In the genomic region with DNA sequence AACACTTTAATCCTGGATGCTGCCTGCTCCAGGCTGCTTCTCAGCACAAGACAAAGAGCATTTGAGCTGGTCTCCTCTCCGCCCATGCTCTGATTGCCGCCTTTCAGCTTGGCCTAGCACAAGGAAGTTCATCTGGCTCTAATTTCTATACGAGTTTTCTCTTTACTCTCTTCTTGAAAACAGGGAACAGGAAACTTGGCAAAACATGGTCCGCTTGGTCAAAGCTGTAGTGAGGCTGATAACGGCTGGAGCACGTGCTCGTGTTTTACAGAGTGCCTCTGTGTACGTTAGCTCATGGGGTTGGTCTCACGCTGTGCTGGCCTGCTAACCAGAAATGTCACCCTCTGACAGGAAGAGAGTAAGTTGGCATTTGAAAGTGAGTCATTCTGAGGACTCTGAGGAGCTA, we compare ENCODE assay signal across 9 cellular contexts.
DNase-seq lines count a peak whose midpoint lies in the region; ATAC-seq and TF ChIP-seq lines count a peak whose summit lies in the region.
"Had no signal": no experiment of that assay in that cellular context is flagged by ENCODE, and none has a peak within 500 bp of the region (broad histone marks: within the 10 kb centered on the region; RNA-seq: fewer than 3 reads in every experiment).

No MANE protein-coding gene starts in this region.

- H3K4me3 ChIP-seq in HUES6 (ENCODE audit: low read depth, low read length) (no peak overlapping the region), choroid plexus epithelial cell (ENCODE audit: low read depth, low read length) (no peak overlapping the region)
- H3K4me3 ChIP-seq: body of pancreas had no signal

- H3K9me3 Mint-ChIP-seq in stimulated activated naive CD8-positive, alpha-beta T cell treated with anti-CD3 and anti-CD28 coated beads, Interleukin-15, amount 100 ng/mL, for 72 hours = no peaks in the 10 kb centered on the region

- TF ChIP-seq CTCF in choroid plexus epithelial cell (conservative IDR thresholded peaks at IDR 0.05; ENCODE audit: low read depth, low read length) = no peak

- peaks cover 15% of the 10 kb centered on the region for H3K4me1 ChIP-seq in HUES6 (ENCODE audit: control insufficient read depth, insufficient read depth, low read length)
- H3K4me1 ChIP-seq: body of pancreas had no signal

- peaks cover 27% of the 10 kb centered on the region for H3K4me1 Mint-ChIP-seq in stimulated activated naive CD8-positive, alpha-beta T cell treated with anti-CD3 and anti-CD28 coated beads, Interleukin-15, amount 100 ng/mL, for 72 hours

- peak overlapping the region; percentile 29 for H3K9ac ChIP-seq in HUES6 (ENCODE audit: low read length)

- DNase-seq in choroid plexus epithelial cell (ENCODE audit: low read depth) (peak; percentile 97), inferior parietal cortex (ENCODE audit: extremely low spot score) (no peak)
- DNase-seq in stimulated activated naive CD8-positive, alpha-beta T cell treated with anti-CD3 and anti-CD28 coated beads, Interleukin-15, amount 100 ng/mL, for 72 hours = no peak

- peak overlapping the region in 1 of 2 donors; percentile 87 for H3K27ac Mint-ChIP-seq in stimulated activated naive CD8-positive, alpha-beta T cell treated with anti-CD3 and anti-CD28 coated beads, Interleukin-15, amount 100 ng/mL, for 72 hours

- no peaks in the 10 kb centered on the region for H3K27me3 Mint-ChIP-seq in stimulated activated naive CD8-positive, alpha-beta T cell treated with anti-CD3 and anti-CD28 coated beads, Interleukin-15, amount 100 ng/mL, for 72 hours

- H3K27ac ChIP-seq in HUES6 (ENCODE audit: low read depth, low read length) = peak overlapping the region; percentile 5; the same call in 1 of the 2 replicates
- peak overlapping the region; percentile 1 for H3K27ac ChIP-seq in layer of hippocampus (ENCODE audit: low read depth, low read length)
- H3K27ac ChIP-seq: body of pancreas had no signal

- H3K9me3 ChIP-seq in HUES6 (ENCODE audit: control insufficient read depth, insufficient read depth, low read depth, low read length) = no peaks in the 10 kb centered on the region
- H3K9me3 ChIP-seq: body of pancreas had no signal

- H3K4me3 Mint-ChIP-seq in stimulated activated naive CD8-positive, alpha-beta T cell treated with anti-CD3 and anti-CD28 coated beads, Interleukin-15, amount 100 ng/mL, for 72 hours = peak overlapping the region in 1 of 2 donors; percentile 33

- peak; percentile 78 for ATAC-seq in stimulated activated naive CD8-positive, alpha-beta T cell treated with anti-CD3 and anti-CD28 coated beads, Interleukin-15, amount 100 ng/mL, for 72 hours
- ATAC-seq in GM21786 (IDR thresholded peaks at IDR 0.05; ENCODE audit: unreplicated experiment) (no peak), HG03175 (IDR thresholded peaks at IDR 0.05; ENCODE audit: unreplicated experiment) (no peak), GM18498 (IDR thresholded peaks at IDR 0.05; ENCODE audit: unreplicated experiment) (no peak)
- ATAC-seq: body of pancreas had no signal

- no peaks in the 10 kb centered on the region for H3K27me3 ChIP-seq in HUES6 (ENCODE audit: control insufficient read depth, insufficient read depth, low read length)
- H3K27me3 ChIP-seq in layer of hippocampus (ENCODE audit: control insufficient read depth, insufficient read depth, low read length) = no peaks in the 10 kb centered on the region
- H3K27me3 ChIP-seq: body of pancreas had no signal

- H3K36me3 ChIP-seq in HUES6 (ENCODE audit: control insufficient read depth, insufficient read depth, low read length) = peaks cover 10% of the 10 kb centered on the region
